28 cellular contexts compared by ENCODE assay signal in genomic region chr2:160044728-160045127, GRCh38. TPM values are rescaled to one million over a fixed set of nuclear protein-coding genes. Genes with fewer than 3 reads are reported as not detected.
"Had no signal": no experiment of that assay in that cellular context is flagged by ENCODE, and none has a peak within 500 bp of the region (broad histone marks: within the 10 kb centered on the region; RNA-seq: fewer than 3 reads in every experiment).

No MANE protein-coding gene starts in this region.

- H3K4me1 Mint-ChIP-seq: naive B cell; neural crest cell; stimulated activated effector memory CD8-positive, alpha-beta T cell treated with anti-CD3 and anti-CD28 coated beads, Interleukin-12 subunit alpha, Interleukin-12 subunit beta, amount 100 ng/mL, for 72 hours had no signal

- H3K36me3 ChIP-seq: colonic mucosa, gastrocnemius medialis, left lung, neutrophil, right lobe of liver had no signal

- H3K4me3 Mint-ChIP-seq: dendritic cell treated with granulocyte-macrophage colony-stimulating factor and Interleukin-4, amounts not matched to agents 40 ng/mL and 50 ng/mL, for 4 days; mesothelial cell of epicardium; naive B cell; natural killer cell treated with Interleukin-12 subunit alpha and Interleukin-12 subunit beta and Interleukin-15 and Interleukin-18, amount 100 ng/mL, for 72 hours; neural crest cell; stimulated activated effector memory CD8-positive, alpha-beta T cell treated with anti-CD3 and anti-CD28 coated beads, Interleukin-12 subunit alpha, Interleukin-12 subunit beta, amount 100 ng/mL, for 72 hours had no signal

- DNase-seq: colonic mucosa; effector memory CD4-positive, alpha-beta T cell; erythroblast; gastrocnemius medialis; head of caudate nucleus; left cardiac atrium; left lung; mesenchymal stem cell; mucosa of descending colon; naive B cell; right lobe of liver; stimulated activated CD4-positive, alpha-beta T cell treated with anti-CD3 and anti-CD28 coated beads, Interleukin-12 subunit alpha, Interleukin-12 subunit beta, amount 100 ng/mL, for 4 hours; stimulated activated CD4-positive, alpha-beta T cell treated with anti-CD3 and anti-CD28 coated beads, Interleukin-1b, Interleukin-23, amount 100 ng/mL, for 48 hours; stimulated activated CD4-positive, alpha-beta T cell treated with anti-CD3 and anti-CD28 coated beads, Interleukin-4, amount 100 ng/mL, for 1 hour; stimulated activated naive CD4-positive, alpha-beta T cell treated with Interleukin-2 at 50 U/mL for 16 hours; stomach; thyroid gland; trophoblast cell had no signal

- H2AFZ ChIP-seq: parathyroid adenoma had no signal

- H3K4me1 ChIP-seq: colonic mucosa, left lung, parathyroid adenoma, right lobe of liver, vagina had no signal

- H3K4me3 ChIP-seq: colonic mucosa, gastrocnemius medialis, left lung, mucosa of descending colon, right lobe of liver, smooth muscle cell, stomach, thyroid gland, vagina had no signal

- H3K36me3 Mint-ChIP-seq: naive B cell; natural killer cell treated with Interleukin-12 subunit alpha and Interleukin-12 subunit beta and Interleukin-15 and Interleukin-18, amount 100 ng/mL, for 72 hours; stimulated activated effector memory CD8-positive, alpha-beta T cell treated with anti-CD3 and anti-CD28 coated beads, Interleukin-12 subunit alpha, Interleukin-12 subunit beta, amount 100 ng/mL, for 72 hours had no signal

- H3K27me3 ChIP-seq: colonic mucosa, gastrocnemius medialis, left lung, right lobe of liver, stomach, thyroid gland, vagina had no signal

- H3K27ac Mint-ChIP-seq: dendritic cell treated with granulocyte-macrophage colony-stimulating factor and Interleukin-4, amounts not matched to agents 40 ng/mL and 50 ng/mL, for 4 days; mesothelial cell of epicardium; natural killer cell treated with Interleukin-12 subunit alpha and Interleukin-12 subunit beta and Interleukin-15 and Interleukin-18, amount 100 ng/mL, for 72 hours; progenitor cell of endocrine pancreas; stimulated activated effector memory CD8-positive, alpha-beta T cell treated with anti-CD3 and anti-CD28 coated beads, Interleukin-12 subunit alpha, Interleukin-12 subunit beta, amount 100 ng/mL, for 72 hours had no signal

- H3K27ac ChIP-seq: colonic mucosa, gastrocnemius medialis, left lung, neutrophil, parathyroid adenoma, right lobe of liver, stomach, thyroid gland, vagina had no signal

- ATAC-seq: gastrocnemius medialis; left cardiac atrium; left lung; mucosa of descending colon; natural killer cell treated with Interleukin-12 subunit alpha and Interleukin-12 subunit beta and Interleukin-15 and Interleukin-18, amount 100 ng/mL, for 72 hours; right lobe of liver; stimulated activated effector memory CD8-positive, alpha-beta T cell treated with anti-CD3 and anti-CD28 coated beads, Interleukin-12 subunit alpha, Interleukin-12 subunit beta, amount 100 ng/mL, for 72 hours had no signal

- H3K27me3 Mint-ChIP-seq: dendritic cell treated with granulocyte-macrophage colony-stimulating factor and Interleukin-4, amounts not matched to agents 40 ng/mL and 50 ng/mL, for 4 days; progenitor cell of endocrine pancreas had no signal

- H3K9me3 ChIP-seq: colonic mucosa, gastrocnemius medialis, left lung, mucosa of descending colon, neutrophil, right lobe of liver, stomach, thyroid gland, vagina had no signal

- H3K4me2 ChIP-seq: smooth muscle cell had no signal

- H3K9me3 Mint-ChIP-seq: dendritic cell treated with granulocyte-macrophage colony-stimulating factor and Interleukin-4, amounts not matched to agents 40 ng/mL and 50 ng/mL, for 4 days; natural killer cell treated with Interleukin-12 subunit alpha and Interleukin-12 subunit beta and Interleukin-15 and Interleukin-18, amount 100 ng/mL, for 72 hours; stimulated activated effector memory CD8-positive, alpha-beta T cell treated with anti-CD3 and anti-CD28 coated beads, Interleukin-12 subunit alpha, Interleukin-12 subunit beta, amount 100 ng/mL, for 72 hours had no signal

RNA-seq across cellular contexts. Expression of gene PLA2R1, which starts 17.7 kb away (rescaled TPM):
- total RNA-seq: natural killer cell treated with Interleukin-12 subunit alpha and Interleukin-12 subunit beta and Interleukin-15 and Interleukin-18, amount 100 ng/mL, for 72 hours had no signal
